Comparison of ENCODE assay signal across 9 cellular contexts in the genomic region with DNA sequence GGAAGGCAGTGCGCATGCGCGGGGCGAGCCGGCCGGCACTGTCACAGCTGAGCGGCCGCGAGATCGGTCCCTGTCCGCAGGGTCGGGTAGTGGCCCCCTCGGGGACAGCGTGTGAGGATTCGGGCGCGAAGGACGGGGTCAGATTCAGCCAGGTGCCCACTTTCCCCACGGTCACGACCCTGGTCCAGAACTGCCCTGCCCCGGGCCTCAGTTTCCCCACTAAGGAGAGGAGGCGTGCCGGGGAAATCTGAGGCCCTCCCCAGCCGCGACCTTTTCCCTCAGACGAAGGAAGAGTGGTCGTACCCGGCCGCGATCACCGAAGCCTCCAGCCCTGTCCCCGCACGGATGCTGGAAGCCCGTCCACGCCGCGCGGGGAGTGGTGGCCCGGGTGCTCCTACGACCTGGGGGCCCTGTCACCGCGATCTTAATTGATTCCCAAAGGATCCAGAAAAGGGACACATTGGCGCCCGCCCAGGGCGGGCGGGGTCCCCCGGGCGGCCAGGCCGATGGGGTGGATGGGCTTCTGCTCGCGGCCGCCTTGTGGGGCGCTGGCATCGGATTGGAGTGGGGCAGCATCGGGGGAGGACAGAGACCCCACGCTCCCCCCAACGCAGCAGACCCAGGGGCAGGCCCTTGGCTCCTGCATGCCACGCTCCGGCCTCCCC. TPM values are rescaled to one million over a fixed set of nuclear protein-coding genes. Genes with fewer than 3 reads are reported as not detected.
DNase-seq lines count a peak whose midpoint lies in the region; ATAC-seq and TF ChIP-seq lines count a peak whose summit lies in the region.
"Had no signal": no experiment of that assay in that cellular context is flagged by ENCODE, and none has a peak within 500 bp of the region (broad histone marks: within the 10 kb centered on the region; RNA-seq: fewer than 3 reads in every experiment).

No MANE protein-coding gene starts in this region.

- no peaks in the 10 kb centered on the region for H3K36me3 ChIP-seq in H7 (replicated peaks; ENCODE audit: control insufficient read depth, insufficient read depth, low read length)
- H3K36me3 ChIP-seq in left ventricle myocardium inferior = peaks cover 2% of the 10 kb centered on the region

- no peak for TF ChIP-seq CTCF in activated B cell treated with CpG ODN at 0.5 μM for 24 hours (IDR thresholded peaks at IDR 0.05)
- no peak for TF ChIP-seq CTCF in left ventricle myocardium inferior (IDR thresholded peaks at IDR 0.05; ENCODE audit: borderline replicate concordance)

- peak; percentile 76 for DNase-seq in H7
- DNase-seq in activated B cell treated with CpG ODN at 0.5 μM for 24 hours = no peak
- DNase-seq in left ventricle myocardium inferior = no peak
- no peak for DNase-seq in activated CD4-positive, alpha-beta T cell treated with anti-CD3 and anti-CD28 coated beads for 4 hours
- DNase-seq in NCI-H446 treated with DMSO at 0.1 percent for 48 hours (lab: John Stamatoyannopoulos, UW) = no peak
- DNase-seq in GM19240 (ENCODE audit: insufficient read length, low spot score) = no peak

- CTCF ChIA-PET in activated B cell treated with CpG ODN at 0.5 μM for 24 hours (lab: Charles Lee) = no interaction called here

- H3K36me3 Mint-ChIP-seq in activated B cell treated with CpG ODN at 0.5 μM for 24 hours (ENCODE audit: low read depth) = no peaks in the 10 kb centered on the region

- POLR2A ChIA-PET in activated B cell treated with CpG ODN at 0.5 μM for 24 hours (lab: Charles Lee) = interaction anchor here (0.6 to 1.1 kb wide), 3 partner anchors 11 to 243 kb away, joined by 3 to 4 read pairs (median 3); no protein-coding TSS in a partner anchor

- peaks cover 14% of the 10 kb centered on the region for H3K4me1 ChIP-seq in left ventricle myocardium inferior

- H3K27ac ChIP-seq in left ventricle myocardium inferior (replicated peaks) (peak overlapping the region; percentile 98), skin epidermis (peak overlapping the region in 20 of 21 experiments; percentile 88 to 100 (median 96))

- peaks cover 5% of the 10 kb centered on the region for H3K4me1 Mint-ChIP-seq in activated B cell treated with CpG ODN at 0.5 μM for 24 hours

- ATAC-seq in activated B cell treated with CpG ODN at 0.5 μM for 24 hours (ENCODE audit: low read depth) (no peak), GM19351 (IDR thresholded peaks at IDR 0.05; ENCODE audit: unreplicated experiment) (no peak)

- H3K4me3 ChIP-seq in H7 (ENCODE audit: insufficient read depth, low read depth, low read length) = peak overlapping the region; percentile 92
- H3K4me3 ChIP-seq in left ventricle myocardium inferior = peak overlapping the region; percentile 90
- peak overlapping the region; percentile 51 to 91 (median 54) for H3K4me3 ChIP-seq in skin epidermis

- peak overlapping the region; percentile 16 for H3K27ac Mint-ChIP-seq in activated B cell treated with CpG ODN at 0.5 μM for 24 hours

- no peaks in the 10 kb centered on the region for H3K9me3 ChIP-seq in left ventricle myocardium inferior (replicated peaks)

- no peaks in the 10 kb centered on the region for H3K27me3 Mint-ChIP-seq in activated B cell treated with CpG ODN at 0.5 μM for 24 hours

- no peaks in the 10 kb centered on the region for H3K9me3 Mint-ChIP-seq in activated B cell treated with CpG ODN at 0.5 μM for 24 hours

- peak overlapping the region; percentile 75 for H3K4me3 Mint-ChIP-seq in activated B cell treated with CpG ODN at 0.5 μM for 24 hours

- H3K27me3 ChIP-seq in H7 (ENCODE audit: control insufficient read depth, insufficient read depth, low read length) = no peaks in the 10 kb centered on the region
- no peaks in the 10 kb centered on the region for H3K27me3 ChIP-seq in left ventricle myocardium inferior (ENCODE audit: low read depth)

- intact Hi-C loops in activated B cell treated with CpG ODN at 0.5 μM for 24 hours (cut with micrococcal nuclease) (loop anchor here (5.0 kb wide), 1 partner anchor 67 kb away; the partner anchor contains the start of gene ADCY9), left ventricle myocardium inferior (cut with micrococcal nuclease) (no loop called here)

RNA-seq across cellular contexts. Expression of gene SRL, which starts 57.7 kb away (rescaled TPM):
- 0.07 TPM in 1 of 2 replicates, not detected in the other for total RNA-seq in H7 (2014; rRNA removed; shearing (Covaris generic))
- total RNA-seq in activated B cell treated with CpG ODN at 0.5 μM for 24 hours = not detected in 2 replicates
- total RNA-seq in left ventricle myocardium inferior = 445 TPM
- total RNA-seq: SK-MEL-5 had no signal

Comparison
In these comparisons a context has a peak if more than half of its experiments do, and no peak if none do; other contexts are left out.
1. RNA of gene SRL, which starts 57.7 kb away (total RNA-seq): 445 TPM in left ventricle myocardium inferior (single experiment); 0.07 TPM in H7 and not detected in activated B cell treated with CpG ODN at 0.5 μM for 24 hours; every median in the first group is over 100 times any median in the second.
2. Peak in every context shown above with its lines, with median percentiles within 50 percentile points of each other: H3K4me3 ChIP-seq.